In genomic region chr17:17849863-17850373, GRCh38 we compare ENCODE assay signal across 2 cellular contexts.
TF ChIP-seq lines count a peak whose summit lies in the region.

No MANE protein-coding gene starts in this region.

TF ChIP-seq in HCT116, 20 proteins besides CTCF, POLR2A, EP300 and RAD21:
- TF ChIP-seq TCF7L2 (IDR thresholded peaks at IDR 0.05; ENCODE audit: borderline replicate concordance, extremely low read depth, insufficient read depth, insufficient read length) (peak; percentile 15), MAX (IDR thresholded peaks at IDR 0.05) (peak; percentile 39; the same call in 1 of the 2 replicates), POLR2AphosphoS5 (IDR thresholded peaks at IDR 0.05; ENCODE audit: low read depth, low read length) (no peak), ZFX (IDR thresholded peaks at IDR 0.05) (peak; percentile 40; the same call in 1 of the 2 replicates), YY1 (IDR thresholded peaks at IDR 0.05; ENCODE audit: extremely low read depth, insufficient replicate concordance, low read depth, low read length) (peak; percentile 57), CEBPB (IDR thresholded peaks at IDR 0.05; ENCODE audit: low read depth) (no peak)

TF ChIP-seq in K562, 482 proteins besides CTCF, POLR2A, EP300 and RAD21 (continues in another document):
- TF ChIP-seq IRF1 (CRISPR knock-in tag; IDR thresholded peaks at IDR 0.05; ENCODE audit: borderline replicate concordance) (no peak), CHD1 (IDR thresholded peaks at IDR 0.05; ENCODE audit: low read length) (no peak), BHLHE40 (IDR thresholded peaks at IDR 0.05; ENCODE audit: low read length) (peak; percentile 62), ZNF146 (CRISPR knock-in tag; IDR thresholded peaks at IDR 0.05; ENCODE audit: unreplicated experiment) (no peak), NR4A1 (CRISPR knock-in tag; IDR thresholded peaks at IDR 0.05) (no peak; the same call in 1 of the 2 replicates), NR4A1 (tag; IDR thresholded peaks at IDR 0.05) (peak; percentile 95), AFF1 (IDR thresholded peaks at IDR 0.05; ENCODE audit: low read depth in 1 of 2, partially characterized antibody in 2 of 2) (peak in 1 of 2 experiments; percentile 76), ZBED1 (IDR thresholded peaks at IDR 0.05) (no peak; the same call in 1 of the 2 replicates), SRSF7 (optimal IDR thresholded peaks at IDR 0.05; ENCODE audit: low read depth, low read length) (no peak), HMGXB4 (CRISPR knock-in tag; IDR thresholded peaks at IDR 0.05) (no peak), ZNF449 (CRISPR knock-in tag; IDR thresholded peaks at IDR 0.05) (no peak), BCLAF1 (IDR thresholded peaks at IDR 0.05; ENCODE audit: borderline replicate concordance in 1 of 2, control insufficient read depth in 1 of 2, low read depth in 2 of 2, low read length in 1 of 2) (no peak), ZNF707 (CRISPR knock-in tag; conservative IDR thresholded peaks at IDR 0.05) (no peak; the same call in 1 of the 2 replicates), E2F5 (CRISPR knock-in tag; IDR thresholded peaks at IDR 0.05) (no peak), SETDB1 (IDR thresholded peaks at IDR 0.05; ENCODE audit: low read length) (no peak), ZNF518B (CRISPR knock-in tag; IDR thresholded peaks at IDR 0.05) (no peak), NR2F6 (CRISPR knock-in tag; IDR thresholded peaks at IDR 0.05) (no peak), JUND (IDR thresholded peaks at IDR 0.05; ENCODE audit: borderline replicate concordance, low read depth, low read length) (peak; percentile 52; the same call in 1 of the 2 replicates), JUND (tag; IDR thresholded peaks at IDR 0.05; ENCODE audit: borderline replicate concordance, low read depth, low read length) (peak; percentile 79; the same call in 2 of the 3 replicates), ZBTB12 (CRISPR knock-in tag; IDR thresholded peaks at IDR 0.05) (no peak), SMC3 (conservative IDR thresholded peaks at IDR 0.05; ENCODE audit: insufficient read depth, low read depth, low read length) (no peak), HDAC8 (tag; IDR thresholded peaks at IDR 0.05) (peak; percentile 70; the same call in 1 of the 2 replicates), ZZZ3 (IDR thresholded peaks at IDR 0.05) (no peak), CCAR2 (IDR thresholded peaks at IDR 0.05; ENCODE audit: low read depth, low read length) (no peak), MNT (conservative IDR thresholded peaks at IDR 0.05) (peak in 1 of 2 experiments; percentile 50; a peak in 1 of 4 replicates), KHSRP (IDR thresholded peaks at IDR 0.05) (no peak), SREBF1 (IDR thresholded peaks at IDR 0.05; ENCODE audit: borderline replicate concordance, low read depth, low read length) (no peak), IRF2 (CRISPR knock-in tag; IDR thresholded peaks at IDR 0.05) (no peak), DNMT1 (IDR thresholded peaks at IDR 0.05) (no peak), ZNF512 (tag; IDR thresholded peaks at IDR 0.05) (no peak), SRSF1 (IDR thresholded peaks at IDR 0.05; ENCODE audit: low read depth, low read length) (no peak), PRMT5 (CRISPR knock-in tag; IDR thresholded peaks at IDR 0.05) (no peak), RBM39 (optimal IDR thresholded peaks at IDR 0.05; ENCODE audit: low read depth, low read length) (no peak), SMARCA5 (IDR thresholded peaks at IDR 0.05) (no peak), CSDE1 (IDR thresholded peaks at IDR 0.05) (no peak), MTA1 (IDR thresholded peaks at IDR 0.05; ENCODE audit: borderline replicate concordance) (no peak), HDAC3 (IDR thresholded peaks at IDR 0.05; ENCODE audit: borderline replicate concordance, partially characterized antibody) (no peak), EZH2 (IDR thresholded peaks at IDR 0.05; ENCODE audit: borderline replicate concordance, low read depth, low read length) (no peak), HDAC2 (IDR thresholded peaks at IDR 0.05) (0 out of 2 replicates have a peak, but pooled peaks have one; percentile 39)
